ENCODE assay signal across 1 cellular context in genomic region chr4:6620296-6620695, GRCh38.
TF ChIP-seq lines count a peak whose summit lies in the region.

No MANE protein-coding gene starts in this region.

TF ChIP-seq in HepG2, 621 proteins besides CTCF, POLR2A, EP300 and RAD21:
- no peak for TF ChIP-seq HINFP (CRISPR knock-in tag; IDR thresholded peaks at IDR 0.05; ENCODE audit: low read depth)
- no peak for TF ChIP-seq ZFY (CRISPR knock-in tag; IDR thresholded peaks at IDR 0.05)
- no peak for TF ChIP-seq TBP (CRISPR knock-in tag; IDR thresholded peaks at IDR 0.05)
- no peak for TF ChIP-seq KLF11 (CRISPR knock-in tag; IDR thresholded peaks at IDR 0.05)
